ENCODE assay signal across 9 cellular contexts in genomic region chr1:91650764-91651163, GRCh38.
A peak's percentile ranks its signal among the peaks of the same experiment; 100 is the strongest.
DNase-seq lines count a peak whose midpoint lies in the region; ATAC-seq and TF ChIP-seq lines count a peak whose summit lies in the region.
"Had no signal": no experiment of that assay in that cellular context is flagged by ENCODE, and none has a peak within 500 bp of the region (broad histone marks: within the 10 kb centered on the region; RNA-seq: fewer than 3 reads in every experiment).

No MANE protein-coding gene starts in this region.

- H3K4me2 ChIP-seq in mesendoderm (ENCODE audit: low read length), result no peak overlapping the region

- H3K36me3 ChIP-seq in mucosa of descending colon (ENCODE audit: low read depth), result no peaks in the 10 kb centered on the region
- no peaks in the 10 kb centered on the region for H3K36me3 ChIP-seq in urinary bladder (ENCODE audit: insufficient read depth)
- no peaks in the 10 kb centered on the region for H3K36me3 ChIP-seq in mesendoderm (ENCODE audit: control insufficient read depth, insufficient read depth, low read length)

- no peak overlapping the region for H3K4me3 Mint-ChIP-seq in activated naive CD4-positive, alpha-beta T cell treated with anti-CD3 and anti-CD28 coated beads for 36 hours
- H3K4me3 Mint-ChIP-seq in activated naive CD4-positive, alpha-beta T cell treated with anti-CD3 and anti-CD28 coated beads, Interleukin-2, amount 10 ng/mL, durations not matched to agents 7 days and 5 days, result no peak overlapping the region
- H3K4me3 Mint-ChIP-seq: activated CD8-positive, alpha-beta T cell treated with anti-CD3 and anti-CD28 coated beads for 36 hours had no signal

- H2BK15ac ChIP-seq in mesendoderm (replicated peaks; ENCODE audit: low read depth), result no peak overlapping the region

- H3K9me3 Mint-ChIP-seq in activated naive CD4-positive, alpha-beta T cell treated with anti-CD3 and anti-CD28 coated beads for 36 hours, result no peaks in the 10 kb centered on the region
- no peaks in the 10 kb centered on the region for H3K9me3 Mint-ChIP-seq in activated naive CD4-positive, alpha-beta T cell treated with anti-CD3 and anti-CD28 coated beads, Interleukin-2, amount 10 ng/mL, durations not matched to agents 7 days and 5 days
- H3K9me3 Mint-ChIP-seq: activated CD8-positive, alpha-beta T cell treated with anti-CD3 and anti-CD28 coated beads for 36 hours had no signal

- no peaks in the 10 kb centered on the region for H3K79me2 ChIP-seq in mesendoderm (ENCODE audit: control insufficient read depth, insufficient read depth, low read length)

- no peak overlapping the region for H3K4ac ChIP-seq in mesendoderm (ENCODE audit: low read depth, low read length)

- no peak overlapping the region for H3K18ac ChIP-seq in mesendoderm (ENCODE audit: low read length)

- CTCF ChIA-PET in activated naive CD4-positive, alpha-beta T cell treated with anti-CD3 and anti-CD28 coated beads for 36 hours (lab: Charles Lee), result no interaction called here
- CTCF ChIA-PET in activated naive CD4-positive, alpha-beta T cell treated with anti-CD3 and anti-CD28 coated beads, Interleukin-2, amount 10 ng/mL, durations not matched to agents 7 days and 5 days (lab: Charles Lee), result no interaction called here

- H3K9ac ChIP-seq in mesendoderm (ENCODE audit: low read length), result no peak overlapping the region

- H3K36me3 Mint-ChIP-seq in activated naive CD4-positive, alpha-beta T cell treated with anti-CD3 and anti-CD28 coated beads for 36 hours (ENCODE audit: low read depth), result no peaks in the 10 kb centered on the region
- H3K36me3 Mint-ChIP-seq in activated naive CD4-positive, alpha-beta T cell treated with anti-CD3 and anti-CD28 coated beads, Interleukin-2, amount 10 ng/mL, durations not matched to agents 7 days and 5 days, result peaks cover 1% of the 10 kb centered on the region

- DNase-seq in activated naive CD4-positive, alpha-beta T cell treated with anti-CD3 and anti-CD28 coated beads for 36 hours, result peak; percentile 17
- DNase-seq in activated naive CD4-positive, alpha-beta T cell treated with anti-CD3 and anti-CD28 coated beads, Interleukin-2, amount 10 ng/mL, durations not matched to agents 7 days and 5 days, result no peak
- DNase-seq in dedifferentiated amniotic fluid mesenchymal stem cell (ENCODE audit: extremely low spot score) (peak; percentile 91), mucosa of descending colon (peak in 2 of 3 donors; percentile 50 to 63), mesendoderm (no peak), posterior cingulate gyrus (no peak)
- DNase-seq: activated CD8-positive, alpha-beta T cell treated with anti-CD3 and anti-CD28 coated beads for 36 hours had no signal

- peak; percentile 71 for ATAC-seq in mucosa of descending colon
- ATAC-seq in HG03045 (IDR thresholded peaks at IDR 0.05; ENCODE audit: unreplicated experiment), result no peak
- ATAC-seq: activated CD8-positive, alpha-beta T cell treated with anti-CD3 and anti-CD28 coated beads for 36 hours had no signal

- H3K56ac ChIP-seq in mesendoderm (ENCODE audit: low read length), result no peak overlapping the region

- no peak overlapping the region for H4K8ac ChIP-seq in mesendoderm (ENCODE audit: low read depth, low read length)

- H3K4me3 ChIP-seq in mucosa of descending colon (no peak overlapping the region), urinary bladder (ENCODE audit: low read depth, low read length) (no peak overlapping the region), mesendoderm (ENCODE audit: low read length) (no peak overlapping the region)

- H3K4me1 Mint-ChIP-seq in activated naive CD4-positive, alpha-beta T cell treated with anti-CD3 and anti-CD28 coated beads for 36 hours (ENCODE audit: low read depth), result peaks cover 13% of the 10 kb centered on the region
- H3K4me1 Mint-ChIP-seq in activated naive CD4-positive, alpha-beta T cell treated with anti-CD3 and anti-CD28 coated beads, Interleukin-2, amount 10 ng/mL, durations not matched to agents 7 days and 5 days, result peaks cover 15% of the 10 kb centered on the region

- H3K27ac ChIP-seq in urinary bladder (ENCODE audit: low read depth), result peak overlapping the region; percentile 68
- H3K27ac ChIP-seq in mesendoderm (ENCODE audit: low read depth, low read length), result no peak overlapping the region

- H3K9me3 ChIP-seq in mucosa of descending colon, result no peaks in the 10 kb centered on the region

- WGBS in urinary bladder, result 35% methylated on average over 1 of the region's 1 CpG
- no CpG with 5 or more reads among the region's 1 CpG for WGBS in mesendoderm (ENCODE audit: extremely low coverage, insufficient coverage, low lambda C conversion rate)

- no peak overlapping the region for H2BK120ac ChIP-seq in mesendoderm (ENCODE audit: low read depth, low read length)

- TF ChIP-seq CTCF in mucosa of descending colon (IDR thresholded peaks at IDR 0.05), result no peak

- H3K27me3 Mint-ChIP-seq in activated naive CD4-positive, alpha-beta T cell treated with anti-CD3 and anti-CD28 coated beads for 36 hours (ENCODE audit: low read depth), result no peaks in the 10 kb centered on the region
- H3K27me3 Mint-ChIP-seq in activated naive CD4-positive, alpha-beta T cell treated with anti-CD3 and anti-CD28 coated beads, Interleukin-2, amount 10 ng/mL, durations not matched to agents 7 days and 5 days, result no peaks in the 10 kb centered on the region
- H3K27me3 Mint-ChIP-seq: activated CD8-positive, alpha-beta T cell treated with anti-CD3 and anti-CD28 coated beads for 36 hours had no signal

- no peaks in the 10 kb centered on the region for H3K4me1 ChIP-seq in mucosa of descending colon (ENCODE audit: low read depth)
- peaks cover 2% of the 10 kb centered on the region for H3K4me1 ChIP-seq in urinary bladder (ENCODE audit: insufficient read depth)
- H3K4me1 ChIP-seq in mesendoderm (ENCODE audit: control insufficient read depth, low read depth, low read length), result no peaks in the 10 kb centered on the region

- no peak overlapping the region for H2AK5ac ChIP-seq in mesendoderm (ENCODE audit: low read length)

- H3K27me3 ChIP-seq in mesendoderm (ENCODE audit: insufficient read depth, low read length, poor library complexity), result no peaks in the 10 kb centered on the region

- no peak overlapping the region for H3K27ac Mint-ChIP-seq in activated naive CD4-positive, alpha-beta T cell treated with anti-CD3 and anti-CD28 coated beads for 36 hours
- no peak overlapping the region for H3K27ac Mint-ChIP-seq in activated naive CD4-positive, alpha-beta T cell treated with anti-CD3 and anti-CD28 coated beads, Interleukin-2, amount 10 ng/mL, durations not matched to agents 7 days and 5 days
- H3K27ac Mint-ChIP-seq: activated CD8-positive, alpha-beta T cell treated with anti-CD3 and anti-CD28 coated beads for 36 hours had no signal

- no peaks in the 10 kb centered on the region for H3K79me1 ChIP-seq in mesendoderm (ENCODE audit: low read length)

- no peak overlapping the region for H4K5ac ChIP-seq in mesendoderm (ENCODE audit: low read length)

- intact Hi-C loops in activated naive CD4-positive, alpha-beta T cell treated with anti-CD3 and anti-CD28 coated beads for 36 hours (cut with micrococcal nuclease), result no loop called here
- intact Hi-C loops in mucosa of descending colon (cut with DNase I, micrococcal nuclease) (no loop called here), posterior cingulate gyrus (cut with DNase I) (no loop called here)

- H2BK5ac ChIP-seq in mesendoderm (ENCODE audit: low read length), result no peak overlapping the region

- no peak overlapping the region for H3K23ac ChIP-seq in mesendoderm (ENCODE audit: low read length)

Comparison
In these comparisons a context has a peak if more than half of its experiments do, and no peak if none do; other contexts are left out.
1. DNase-seq: peak in activated naive CD4-positive, alpha-beta T cell treated with anti-CD3 and anti-CD28 coated beads for 36 hours (single experiment), dedifferentiated amniotic fluid mesenchymal stem cell (single experiment) and mucosa of descending colon (2 of 3); none in activated naive CD4-positive, alpha-beta T cell treated with anti-CD3 and anti-CD28 coated beads, Interleukin-2, amount 10 ng/mL, durations not matched to agents 7 days and 5 days (single experiment), mesendoderm (single experiment) and posterior cingulate gyrus (0 of 10).